In the genomic region with DNA sequence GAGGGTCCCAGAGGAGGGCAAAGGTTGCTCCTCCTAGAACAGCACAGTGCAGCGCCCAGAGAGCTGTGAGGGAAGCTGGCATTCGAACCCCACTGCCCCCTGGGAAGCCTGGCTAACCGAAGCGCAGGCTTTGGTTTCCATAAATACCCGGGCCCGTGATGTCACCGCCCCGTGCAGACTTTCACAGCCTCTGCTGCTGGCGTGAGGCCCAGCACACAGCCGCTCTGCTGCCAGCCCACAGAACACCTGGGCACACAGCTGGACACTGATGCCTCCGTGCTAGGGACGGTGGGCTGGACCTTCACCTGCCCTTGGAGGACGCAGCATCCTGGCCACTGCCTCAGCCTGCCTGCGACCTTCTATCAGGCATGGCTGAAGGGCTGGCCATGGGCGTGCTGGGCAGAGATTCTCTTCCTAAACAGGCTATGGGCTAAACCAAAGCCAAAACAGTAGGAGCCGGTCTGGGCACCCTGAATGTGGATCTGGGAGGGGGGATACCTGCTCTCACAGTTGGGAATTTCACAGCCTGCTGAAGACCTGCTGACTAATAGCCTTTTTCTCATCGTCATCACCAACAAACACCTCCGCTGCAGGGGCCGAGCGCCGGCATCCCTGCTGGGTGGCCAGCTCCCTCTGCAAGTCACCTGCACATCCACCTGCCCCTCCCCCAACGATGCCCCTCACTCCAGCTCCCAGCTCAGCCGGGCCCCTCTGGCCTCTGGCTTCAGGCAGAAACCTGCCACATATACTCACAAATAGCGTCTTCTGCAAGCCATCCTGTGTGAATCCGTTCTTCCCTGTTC, we compare ENCODE assay signal across 8 cellular contexts. TPM values are rescaled to one million over a fixed set of nuclear protein-coding genes. Genes with fewer than 3 reads are reported as not detected.
DNase-seq lines count a peak whose midpoint lies in the region; ATAC-seq lines count a peak whose summit lies in the region.

No MANE protein-coding gene starts in this region.

- H3K27ac Mint-ChIP-seq in CD4-positive, alpha-beta memory T cell, result peak overlapping the region in 4 of 7 donors; percentile 75 to 89 (median 85)
- H3K27ac Mint-ChIP-seq in T-helper 17 cell, result no peak overlapping the region

- POLR2A ChIA-PET in CD4-positive, alpha-beta memory T cell (lab: Charles Lee; ENCODE audit: partially characterized antibody), result interaction anchor here (1.5 kb wide), 1 partner anchor 57 kb away, joined by 3 read pairs; no protein-coding TSS in a partner anchor

- intact Hi-C loops in CD4-positive, alpha-beta memory T cell (cut with micrococcal nuclease), result no loop called here

- H3K27ac ChIP-seq in CD4-positive, alpha-beta memory T cell (ENCODE audit: low read depth, low read length), result no peak overlapping the region

- CTCF ChIA-PET in CD4-positive, alpha-beta memory T cell (lab: Charles Lee; ENCODE audit: partially characterized antibody), result interaction anchor here (1.2 to 3.0 kb wide), 2 partner anchors 13 to 20 kb away, joined by 3 to 9 read pairs; no protein-coding TSS in a partner anchor

- no peaks in the 10 kb centered on the region for H3K36me3 ChIP-seq in CD4-positive, alpha-beta memory T cell (ENCODE audit: insufficient read depth, low read length)

- H3K9me3 ChIP-seq in CD4-positive, alpha-beta memory T cell (ENCODE audit: control insufficient read depth in 1 of 2, low read length in 2 of 2), result no peaks in the 10 kb centered on the region
- no peaks in the 10 kb centered on the region for H3K9me3 ChIP-seq in T-helper 17 cell (ENCODE audit: control insufficient read depth, low read length, poor library complexity, severe bottlenecking)
- peaks cover 2% of the 10 kb centered on the region for H3K9me3 ChIP-seq in iPS-18c (ENCODE audit: control insufficient read depth, insufficient read depth, low read length)

- H3K36me3 Mint-ChIP-seq in CD4-positive, alpha-beta memory T cell, result no peaks in the 10 kb centered on the region
- H3K36me3 Mint-ChIP-seq in T-helper 17 cell (ENCODE audit: low read depth), result no peaks in the 10 kb centered on the region

- peaks cover 12% of the 10 kb centered on the region for H3K27me3 ChIP-seq in CD4-positive, alpha-beta memory T cell (ENCODE audit: insufficient read depth, low read length)

- H3K4me3 ChIP-seq in CD4-positive, alpha-beta memory T cell (ENCODE audit: low read length in 2 of 2), result peak overlapping the region in 1 of 2 donors; percentile 27
- H3K4me3 ChIP-seq in iPS-18c (ENCODE audit: insufficient read depth, low read depth, low read length), result peak overlapping the region; percentile 34; the same call in 1 of the 2 replicates

- no peaks in the 10 kb centered on the region for H3K9me3 Mint-ChIP-seq in CD4-positive, alpha-beta memory T cell

- no peak for DNase-seq in CD4-positive, alpha-beta memory T cell
- DNase-seq in T-helper 17 cell (no peak), NOMO-1 treated with dmso at 0.1 percent for 144 hours (lab: John Stamatoyannopoulos, UW; ENCODE audit: unreplicated experiment) (no peak), middle frontal gyrus (ENCODE audit: extremely low spot score, low spot score) (no peak)

- H3K4me1 ChIP-seq in CD4-positive, alpha-beta memory T cell (ENCODE audit: insufficient read depth, low read length), result peaks cover 51% of the 10 kb centered on the region

- peaks cover 7 to 18% of the 10 kb centered on the region in 2 donors for H3K27me3 Mint-ChIP-seq in CD4-positive, alpha-beta memory T cell
- peaks cover 30% of the 10 kb centered on the region for H3K27me3 Mint-ChIP-seq in T-helper 17 cell

- peaks cover 24 to 43% (median 35%) of the 10 kb centered on the region in 4 donors for H3K4me1 Mint-ChIP-seq in CD4-positive, alpha-beta memory T cell
- H3K4me1 Mint-ChIP-seq in T-helper 17 cell, result peaks cover 18% of the 10 kb centered on the region

- peak overlapping the region; percentile 67 to 86 (median 81) for H3K4me3 Mint-ChIP-seq in CD4-positive, alpha-beta memory T cell
- H3K4me3 Mint-ChIP-seq in T-helper 17 cell, result peak overlapping the region; percentile 78

- ATAC-seq in GM19035 (IDR thresholded peaks at IDR 0.05; ENCODE audit: unreplicated experiment) (peak; percentile 47), HG03354 (IDR thresholded peaks at IDR 0.05; ENCODE audit: poor library complexity, severe bottlenecking, unreplicated experiment) (peak; percentile 60), T-helper 17 cell (no peak), HG03097 (IDR thresholded peaks at IDR 0.05; ENCODE audit: low FRiP score, unreplicated experiment) (no peak)

RNA-seq across cellular contexts. Expression of gene IQSEC1, which starts 0.8 kb away (rescaled TPM):
- 10 to 100 TPM; 79.3 to 82.0 TPM for total RNA-seq in CD4-positive, alpha-beta memory T cell
- polyA plus RNA-seq in CD4-positive, alpha-beta memory T cell, result 10 to 100 TPM; 11.9 to 45.3 TPM
- total RNA-seq in T-helper 17 cell, result 100 to 1,000 TPM; 114 to 128 TPM

Comparison
In these comparisons a context has a peak if more than half of its experiments do, and no peak if none do; other contexts are left out.
1. ATAC-seq: peak in GM19035 (single experiment) and HG03354 (single experiment); none in T-helper 17 cell (single experiment) and HG03097 (single experiment).